Comparison of ENCODE assay signal across 1 cellular context in the genomic region with DNA sequence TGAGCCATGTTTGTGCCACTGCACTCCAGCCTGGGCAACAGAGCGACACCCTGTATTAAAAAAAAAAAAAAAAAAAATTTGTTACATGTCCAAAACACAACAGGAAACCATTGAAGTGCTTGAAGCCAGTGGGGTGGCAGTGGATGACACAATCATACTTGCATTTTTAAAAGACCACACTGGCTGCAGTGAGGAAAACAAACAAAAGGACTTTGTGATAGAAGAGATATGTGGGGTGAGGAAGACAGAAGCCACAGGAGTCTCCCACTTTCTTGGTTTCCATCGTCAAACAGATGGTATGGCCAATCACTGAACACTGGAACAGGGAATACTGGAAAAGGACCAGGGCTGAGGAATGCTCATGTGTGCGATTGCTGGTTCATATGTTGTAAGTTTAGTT.
TF ChIP-seq lines count a peak whose summit lies in the region.

No MANE protein-coding gene starts in this region.

TF ChIP-seq in IMR-90, 13 proteins besides CTCF, POLR2A, EP300 and RAD21:
- TF ChIP-seq, protein P1, sequence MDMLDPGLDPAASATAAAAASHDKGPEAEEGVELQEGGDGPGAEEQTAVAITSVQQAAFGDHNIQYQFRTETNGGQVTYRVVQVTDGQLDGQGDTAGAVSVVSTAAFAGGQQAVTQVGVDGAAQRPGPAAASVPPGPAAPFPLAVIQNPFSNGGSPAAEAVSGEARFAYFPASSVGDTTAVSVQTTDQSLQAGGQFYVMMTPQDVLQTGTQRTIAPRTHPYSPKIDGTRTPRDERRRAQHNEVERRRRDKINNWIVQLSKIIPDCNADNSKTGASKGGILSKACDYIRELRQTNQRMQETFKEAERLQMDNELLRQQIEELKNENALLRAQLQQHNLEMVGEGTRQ (IDR thresholded peaks at IDR 0.05; ENCODE audit: low read depth, low read length), result no peak
- TF ChIP-seq CEBPB (IDR thresholded peaks at IDR 0.05; ENCODE audit: low read depth, low read length), result no peak
- TF ChIP-seq FOS (IDR thresholded peaks at IDR 0.05; ENCODE audit: low read depth, low read length), result no peak
- no peak for TF ChIP-seq NFE2L2 (IDR thresholded peaks at IDR 0.05; ENCODE audit: low read depth, low read length)
- TF ChIP-seq RFX5 (IDR thresholded peaks at IDR 0.05; ENCODE audit: low read depth, low read length), result no peak
- TF ChIP-seq BHLHE40 (IDR thresholded peaks at IDR 0.05; ENCODE audit: low read depth, low read length), result no peak
- no peak for TF ChIP-seq CHD1 (IDR thresholded peaks at IDR 0.05; ENCODE audit: low read depth, low read length)
- TF ChIP-seq, protein P2, sequence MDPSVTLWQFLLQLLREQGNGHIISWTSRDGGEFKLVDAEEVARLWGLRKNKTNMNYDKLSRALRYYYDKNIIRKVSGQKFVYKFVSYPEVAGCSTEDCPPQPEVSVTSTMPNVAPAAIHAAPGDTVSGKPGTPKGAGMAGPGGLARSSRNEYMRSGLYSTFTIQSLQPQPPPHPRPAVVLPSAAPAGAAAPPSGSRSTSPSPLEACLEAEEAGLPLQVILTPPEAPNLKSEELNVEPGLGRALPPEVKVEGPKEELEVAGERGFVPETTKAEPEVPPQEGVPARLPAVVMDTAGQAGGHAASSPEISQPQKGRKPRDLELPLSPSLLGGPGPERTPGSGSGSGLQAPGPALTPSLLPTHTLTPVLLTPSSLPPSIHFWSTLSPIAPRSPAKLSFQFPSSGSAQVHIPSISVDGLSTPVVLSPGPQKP (IDR thresholded peaks at IDR 0.05; ENCODE audit: borderline replicate concordance, low read depth, low read length), result no peak
- TF ChIP-seq MXI1 (IDR thresholded peaks at IDR 0.05; ENCODE audit: borderline replicate concordance, low read depth, low read length), result no peak
- TF ChIP-seq RCOR1 (IDR thresholded peaks at IDR 0.05; ENCODE audit: insufficient replicate concordance, low read length), result no peak
- no peak for TF ChIP-seq MAZ (IDR thresholded peaks at IDR 0.05; ENCODE audit: borderline replicate concordance, low read depth, low read length)
- no peak for TF ChIP-seq SMC3 (IDR thresholded peaks at IDR 0.05; ENCODE audit: low read depth, low read length)
- no peak for TF ChIP-seq MAFK (IDR thresholded peaks at IDR 0.05; ENCODE audit: low read depth, low read length)
